24 cellular contexts compared by ENCODE assay signal in the genomic region with DNA sequence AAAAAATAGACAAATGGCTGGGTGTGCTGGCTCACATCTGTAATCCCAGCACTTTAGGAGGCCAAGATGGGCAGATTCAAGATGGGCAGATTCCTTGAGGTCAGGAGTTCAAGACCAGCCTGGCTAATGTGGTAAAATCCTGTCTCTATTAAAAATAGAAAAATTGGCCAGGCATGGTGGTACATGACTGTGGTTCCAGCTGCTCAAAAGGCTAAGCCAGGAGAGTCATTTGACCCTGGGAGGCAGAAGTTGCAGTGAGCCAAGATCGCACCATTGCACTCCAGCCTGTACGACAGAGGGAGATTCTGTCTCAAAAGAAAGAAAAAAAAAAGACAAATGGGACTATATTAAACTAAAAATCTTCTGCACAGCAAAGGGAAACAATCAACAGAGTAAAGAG. TPM values are rescaled to one million over a fixed set of nuclear protein-coding genes. Genes with fewer than 3 reads are reported as not detected.
A peak's percentile ranks its signal among the peaks of the same experiment; 100 is the strongest.
DNase-seq lines count a peak whose midpoint lies in the region; ATAC-seq lines count a peak whose summit lies in the region.
"Had no signal": no experiment of that assay in that cellular context is flagged by ENCODE, and none has a peak within 500 bp of the region (broad histone marks: within the 10 kb centered on the region; RNA-seq: fewer than 3 reads in every experiment).

No MANE protein-coding gene starts in this region.

- H3K79me2 ChIP-seq in GM23248 (ENCODE audit: insufficient read depth), result no peaks in the 10 kb centered on the region

- H3K4me3 ChIP-seq in GM23248, result no peak overlapping the region
- H3K4me3 ChIP-seq: gastroesophageal sphincter, K562 had no signal

- H3K4me2 ChIP-seq in GM23248 (ENCODE audit: unreplicated experiment), result no peak overlapping the region

- H3F3A ChIP-seq in GM23248 (ENCODE audit: insufficient read depth), result peaks cover 27% of the 10 kb centered on the region

- no peaks in the 10 kb centered on the region for H3K9me2 ChIP-seq in GM23248 (ENCODE audit: insufficient read depth)

- no peaks in the 10 kb centered on the region for H3K36me3 ChIP-seq in GM23248 (ENCODE audit: low read depth)

- no peak overlapping the region for H3K27ac Mint-ChIP-seq in T-helper 17 cell
- H3K27ac Mint-ChIP-seq: activated naive CD4-positive, alpha-beta T cell treated with anti-CD3 and anti-CD28 coated beads, Interleukin-2, amount 50 U/mL, for 72 hours; activated T-helper 1 cell treated with anti-CD3 and anti-CD28 coated beads, Interleukin-12 subunit alpha, Interleukin-12 subunit beta, Interleukin-2, Interleukin-4 antibody, amounts not matched to agents 30 ng/mL and 10 ng/mL and 1 ng/mL, durations not matched to agents 14 hours and 24 hours and 36 hours; CD8-positive, alpha-beta T cell; mesothelial cell of epicardium; stimulated activated naive B cell treated with anti-CD40 and anti-IgM and Interleukin-4, amounts not matched to agents 10 μg/mL and 1 μg/mL and 100 μg/mL, for 72 hours; type B pancreatic cell had no signal

- H3K36me3 Mint-ChIP-seq in T-helper 17 cell (ENCODE audit: low read depth), result peaks cover 4% of the 10 kb centered on the region

- WGBS in GM23248 (ENCODE audit: low coverage in 1 of 2, low lambda C conversion rate in 2 of 2, missing lambda C conversion rate in 2 of 2), 2 experiments, result 36 to 37% methylated on average over 2 of the region's 2 CpGs

- H3K4me1 Mint-ChIP-seq in T-helper 17 cell, result peaks cover 8% of the 10 kb centered on the region

- no peaks in the 10 kb centered on the region for H4K20me1 ChIP-seq in GM23248 (ENCODE audit: insufficient read depth)

- intact Hi-C loops in sciatic nerve (cut with DNase I), result no loop called here

- no peaks in the 10 kb centered on the region for H3K27me3 Mint-ChIP-seq in T-helper 17 cell
- H3K27me3 Mint-ChIP-seq: stimulated activated naive B cell treated with anti-CD40 and anti-IgM and Interleukin-4, amounts not matched to agents 10 μg/mL and 1 μg/mL and 100 μg/mL, for 72 hours; type B pancreatic cell had no signal

- peaks cover 11% of the 10 kb centered on the region; the same call in 1 of the 2 replicates for H3K4me1 ChIP-seq in GM23248 (ENCODE audit: insufficient read depth)
- H3K4me1 ChIP-seq: gastroesophageal sphincter had no signal

- H2AFZ ChIP-seq in GM23248, result no peak overlapping the region

- H3K9me3 ChIP-seq in GM23248 (ENCODE audit: low read depth) (no peaks in the 10 kb centered on the region), T-helper 17 cell (ENCODE audit: control insufficient read depth, low read length, poor library complexity, severe bottlenecking) (peaks cover 9% of the 10 kb centered on the region)

- H3K9ac ChIP-seq in GM23248, result no peak overlapping the region

- H3K4me3 Mint-ChIP-seq in T-helper 17 cell, result no peak overlapping the region
- H3K4me3 Mint-ChIP-seq: activated T-helper 1 cell treated with anti-CD3 and anti-CD28 coated beads, Interleukin-12 subunit alpha, Interleukin-12 subunit beta, Interleukin-2, Interleukin-4 antibody, amounts not matched to agents 30 ng/mL and 10 ng/mL and 1 ng/mL, durations not matched to agents 14 hours and 24 hours and 36 hours; CD8-positive, alpha-beta T cell; mesothelial cell of epicardium; nephron; stimulated activated naive B cell treated with anti-CD40 and anti-IgM and Interleukin-4, amounts not matched to agents 10 μg/mL and 1 μg/mL and 100 μg/mL, for 72 hours; type B pancreatic cell had no signal

- H3K27me3 ChIP-seq in GM23248 (replicated peaks; ENCODE audit: insufficient read depth), result no peaks in the 10 kb centered on the region
- H3K27me3 ChIP-seq: gastroesophageal sphincter had no signal

- in situ Hi-C loops in GM23248 (cut with MboI), result no loop called here

- DNase-seq in GM23248 (peak; percentile 10), RPMI7951 (ENCODE audit: low read depth) (peak; percentile 81), sciatic nerve (ENCODE audit: low spot score) (no peak), T-helper 17 cell (no peak), dermis blood vessel endothelial cell (no peak)
- DNase-seq: CD8-positive, alpha-beta T cell; DMS79 treated with DMSO at 0.1 percent for 48 hours; kidney glomerular epithelial cell; NCI-H2029; posterior cingulate gyrus; stimulated activated CD4-positive, alpha-beta T cell treated with anti-CD3 and anti-CD28 coated beads, Interleukin-1b, Interleukin-23, amount 100 ng/mL, for 48 hours; stimulated activated naive B cell treated with anti-CD40 and anti-IgM and Interleukin-4, amounts not matched to agents 10 μg/mL and 1 μg/mL and 100 μg/mL, for 72 hours had no signal

- ATAC-seq in sciatic nerve (peak; percentile 80), HG03196 (IDR thresholded peaks at IDR 0.05; ENCODE audit: unreplicated experiment) (no peak), T-helper 17 cell (no peak), GM18519 (IDR thresholded peaks at IDR 0.05; ENCODE audit: low FRiP score, unreplicated experiment) (no peak)
- ATAC-seq: activated CD4-positive, CD25-positive, alpha-beta regulatory T cell treated with anti-CD3 and anti-CD28 coated beads, Interleukin-2, amount 50 U/mL, for 24 hours; activated naive CD4-positive, alpha-beta T cell treated with anti-CD3 and anti-CD28 coated beads, Interleukin-2, amount 50 U/mL, for 72 hours; CD8-positive, alpha-beta T cell; gastroesophageal sphincter; K562; Panc1; stimulated activated naive B cell treated with anti-CD40 and anti-IgM and Interleukin-4, amounts not matched to agents 10 μg/mL and 1 μg/mL and 100 μg/mL, for 72 hours had no signal

- H3K27ac ChIP-seq in GM23248 (no peak overlapping the region), cingulate gyrus (ENCODE audit: low read depth, low read length) (peak overlapping the region; percentile 57)
- H3K27ac ChIP-seq: gastroesophageal sphincter had no signal

RNA-seq across cellular contexts. Expression of a gene that starts 55.4 kb away (rescaled TPM):
- total RNA-seq in GM23248 (2014; rRNA removed; shearing (Covaris generic)), result 7.0 and 8.9 TPM in 2 replicates
- polyA plus RNA-seq in GM23248 (2016; fragmentation: Nextera tagmentation; extraction: Ambion mirVana), result 2.2 and 2.7 TPM in 2 replicates
- total RNA-seq in RPMI7951 (2014; rRNA removed; shearing (Covaris generic)), result 3.8 and 5.3 TPM in 2 replicates
- total RNA-seq in sciatic nerve (11.5 TPM), T-helper 17 cell (10 to 100 TPM; 10.5 to 13.4 TPM), dermis blood vessel endothelial cell (8.1 and 9.7 TPM in 2 replicates)

RNA-seq across cellular contexts. Expression of a gene that starts 55.7 kb away (rescaled TPM):
- total RNA-seq in GM23248 (2014; rRNA removed; shearing (Covaris generic)), result 7.5 and 13.1 TPM in 2 replicates
- polyA plus RNA-seq in GM23248 (2016; fragmentation: Nextera tagmentation; extraction: Ambion mirVana), result 5.7 and 7.6 TPM in 2 replicates
- 6.8 and 10.9 TPM in 2 replicates for total RNA-seq in RPMI7951 (2014; rRNA removed; shearing (Covaris generic))
- 13.7 TPM for total RNA-seq in sciatic nerve
- total RNA-seq in T-helper 17 cell, result 1 to 10 TPM; 2.4 to 4.0 TPM
- total RNA-seq in dermis blood vessel endothelial cell, result 11.7 and 15.6 TPM in 2 replicates

Comparison
In these comparisons a context has a peak if more than half of its experiments do, and no peak if none do; other contexts are left out.
1. DNase-seq: peak in GM23248 (single experiment) and RPMI7951 (single experiment); none in sciatic nerve (single experiment), T-helper 17 cell (0 of 3) and dermis blood vessel endothelial cell (single experiment).